In genomic region chr2:162403884-162404283, GRCh38 we compare ENCODE assay signal across 21 cellular contexts. TPM values are rescaled to one million over a fixed set of nuclear protein-coding genes. Genes with fewer than 3 reads are reported as not detected.
DNase-seq lines count a peak whose midpoint lies in the region; ATAC-seq and TF ChIP-seq lines count a peak whose summit lies in the region.
"Had no signal": no experiment of that assay in that cellular context is flagged by ENCODE, and none has a peak within 500 bp of the region (broad histone marks: within the 10 kb centered on the region; RNA-seq: fewer than 3 reads in every experiment).

No MANE protein-coding gene starts in this region.

- H3K4me1 ChIP-seq in ascending aorta: no peaks in the 10 kb centered on the region
- H3K4me1 ChIP-seq: gastrocnemius medialis, right atrium auricular region had no signal

- in situ Hi-C loops in astrocyte of the spinal cord (cut with HindIII; ENCODE audit: low sequenced_read_pairs): no loop called here

- H3K36me3 Mint-ChIP-seq in activated T-cell treated with anti-CD3 and anti-CD28 coated beads, Interleukin-2, amount 50 U/mL, for 72 hours (ENCODE audit: insufficient read depth in 2 of 2): no peaks in the 10 kb centered on the region
- H3K36me3 Mint-ChIP-seq: activated CD4-positive, alpha-beta memory T cell treated with anti-CD3 and anti-CD28 coated beads for 36 hours; stimulated activated naive B cell treated with anti-CD40 and anti-IgM and Interleukin-4, amounts not matched to agents 10 μg/mL and 1 μg/mL and 100 μg/mL, for 72 hours had no signal

- ATAC-seq in HG02763 (IDR thresholded peaks at IDR 0.05; ENCODE audit: unreplicated experiment): no peak
- no peak for ATAC-seq in HG03097 (IDR thresholded peaks at IDR 0.05; ENCODE audit: low FRiP score, unreplicated experiment)
- ATAC-seq in activated T-cell treated with anti-CD3 and anti-CD28 coated beads, Interleukin-2, amount 50 U/mL, for 72 hours (replicated peaks in 1 of 2): no peak
- ATAC-seq: gastrocnemius medialis; GM23338; stimulated activated naive B cell treated with anti-CD40 and anti-IgM and Interleukin-4, amounts not matched to agents 10 μg/mL and 1 μg/mL and 100 μg/mL, for 72 hours had no signal

- no peaks in the 10 kb centered on the region for H3K27me3 Mint-ChIP-seq in activated T-cell treated with anti-CD3 and anti-CD28 coated beads, Interleukin-2, amount 50 U/mL, for 72 hours (ENCODE audit: low read depth)
- H3K27me3 Mint-ChIP-seq: activated CD4-positive, alpha-beta memory T cell treated with anti-CD3 and anti-CD28 coated beads for 36 hours had no signal

- H3K4me3 ChIP-seq in astrocyte of the spinal cord (ENCODE audit: low read depth, low read length) (no peak overlapping the region), ascending aorta (no peak overlapping the region)
- H3K4me3 ChIP-seq: gastrocnemius medialis, GM23338, right atrium auricular region had no signal

- H3K27ac Mint-ChIP-seq in activated T-cell treated with anti-CD3 and anti-CD28 coated beads, Interleukin-2, amount 50 U/mL, for 72 hours: no peak overlapping the region
- H3K27ac Mint-ChIP-seq: activated CD4-positive, alpha-beta memory T cell treated with anti-CD3 and anti-CD28 coated beads for 36 hours; GM23338; stimulated activated naive B cell treated with anti-CD40 and anti-IgM and Interleukin-4, amounts not matched to agents 10 μg/mL and 1 μg/mL and 100 μg/mL, for 72 hours had no signal

- DNase-seq in AG08396 (ENCODE audit: low spot score) (peak; percentile 5), HT1080 (ENCODE audit: low read depth) (peak; percentile 78), astrocyte of the spinal cord (ENCODE audit: low read depth, low spot score) (peak; percentile 86), globus pallidus (ENCODE audit: low spot score) (peak; percentile 6), ascending aorta (ENCODE audit: low spot score in 2 of 2) (no peak)
- no peak for DNase-seq in activated T-cell treated with anti-CD3 and anti-CD28 coated beads, Interleukin-2, amount 50 U/mL, for 72 hours
- DNase-seq: activated CD4-positive, alpha-beta memory T cell treated with anti-CD3 and anti-CD28 coated beads for 36 hours; activated effector memory CD4-positive, alpha-beta T cell treated with anti-CD3 and anti-CD28 coated beads, Interleukin-2, amount 50 U/mL, for 16 hours; AML-193; DMS53; gastrocnemius medialis; islet precursor cell; NCI-H1092; RPMI8226; stimulated activated CD4-positive, alpha-beta T cell treated with anti-CD3 and anti-CD28 coated beads, Interleukin-4, amount 100 ng/mL, for 24 hours; stimulated activated naive B cell treated with anti-CD40 and anti-IgM and Interleukin-4, amounts not matched to agents 10 μg/mL and 1 μg/mL and 100 μg/mL, for 72 hours had no signal

- no peak overlapping the region for H3K4me3 Mint-ChIP-seq in activated T-cell treated with anti-CD3 and anti-CD28 coated beads, Interleukin-2, amount 50 U/mL, for 72 hours
- H3K4me3 Mint-ChIP-seq: activated CD4-positive, alpha-beta memory T cell treated with anti-CD3 and anti-CD28 coated beads for 36 hours; GM23338; stimulated activated naive B cell treated with anti-CD40 and anti-IgM and Interleukin-4, amounts not matched to agents 10 μg/mL and 1 μg/mL and 100 μg/mL, for 72 hours had no signal

- H3K36me3 ChIP-seq in ascending aorta: no peaks in the 10 kb centered on the region
- H3K36me3 ChIP-seq: gastrocnemius medialis, right atrium auricular region had no signal

- H3K27me3 ChIP-seq in ascending aorta: no peaks in the 10 kb centered on the region
- H3K27me3 ChIP-seq: gastrocnemius medialis, right atrium auricular region had no signal

- no peaks in the 10 kb centered on the region for H3K4me1 Mint-ChIP-seq in activated T-cell treated with anti-CD3 and anti-CD28 coated beads, Interleukin-2, amount 50 U/mL, for 72 hours (ENCODE audit: low read depth)
- H3K4me1 Mint-ChIP-seq: stimulated activated naive B cell treated with anti-CD40 and anti-IgM and Interleukin-4, amounts not matched to agents 10 μg/mL and 1 μg/mL and 100 μg/mL, for 72 hours had no signal

- no peaks in the 10 kb centered on the region for H3K9me3 ChIP-seq in ascending aorta
- H3K9me3 ChIP-seq: gastrocnemius medialis, right atrium auricular region had no signal

- H3K9me3 Mint-ChIP-seq in activated T-cell treated with anti-CD3 and anti-CD28 coated beads, Interleukin-2, amount 50 U/mL, for 72 hours: no peaks in the 10 kb centered on the region
- H3K9me3 Mint-ChIP-seq: activated CD4-positive, alpha-beta memory T cell treated with anti-CD3 and anti-CD28 coated beads for 36 hours; GM23338; stimulated activated naive B cell treated with anti-CD40 and anti-IgM and Interleukin-4, amounts not matched to agents 10 μg/mL and 1 μg/mL and 100 μg/mL, for 72 hours had no signal

- intact Hi-C loops in ascending aorta (cut with DNase I): no loop called here

- TF ChIP-seq CTCF in astrocyte of the spinal cord (IDR thresholded peaks at IDR 0.05; ENCODE audit: low read depth, low read length): no peak
- TF ChIP-seq CTCF in ascending aorta (IDR thresholded peaks at IDR 0.05): no peak

- no peak overlapping the region for H3K27ac ChIP-seq in ascending aorta
- H3K27ac ChIP-seq: gastrocnemius medialis, HL-60, right atrium auricular region had no signal

RNA-seq across cellular contexts. Expression of gene GCA, which starts 60.0 kb away (rescaled TPM):
- total RNA-seq in HT1080 (2014; rRNA removed; shearing (Covaris generic)): 3.2 and 3.5 TPM in 2 replicates
- 1.6 TPM in 2 replicates for polyA plus RNA-seq in HT1080 (2015; cell fraction: cytosol; rRNA removed)
- 0.85 and 1.0 TPM in 2 replicates for polyA plus RNA-seq in HT1080 (2015; cell fraction: nucleus; rRNA removed)
- total RNA-seq in ascending aorta: 45.1 TPM
- total RNA-seq in activated T-cell treated with anti-CD3 and anti-CD28 coated beads, Interleukin-2, amount 50 U/mL, for 72 hours: 10 to 100 TPM; 18.7 to 22.2 TPM

Comparison
In these comparisons a context has a peak if more than half of its experiments do, and no peak if none do; other contexts are left out.
1. DNase-seq: peak in AG08396 (single experiment), HT1080 (single experiment), astrocyte of the spinal cord (single experiment) and globus pallidus (single experiment); none in ascending aorta (0 of 2) and activated T-cell treated with anti-CD3 and anti-CD28 coated beads, Interleukin-2, amount 50 U/mL, for 72 hours (0 of 2).